In the genomic region with DNA sequence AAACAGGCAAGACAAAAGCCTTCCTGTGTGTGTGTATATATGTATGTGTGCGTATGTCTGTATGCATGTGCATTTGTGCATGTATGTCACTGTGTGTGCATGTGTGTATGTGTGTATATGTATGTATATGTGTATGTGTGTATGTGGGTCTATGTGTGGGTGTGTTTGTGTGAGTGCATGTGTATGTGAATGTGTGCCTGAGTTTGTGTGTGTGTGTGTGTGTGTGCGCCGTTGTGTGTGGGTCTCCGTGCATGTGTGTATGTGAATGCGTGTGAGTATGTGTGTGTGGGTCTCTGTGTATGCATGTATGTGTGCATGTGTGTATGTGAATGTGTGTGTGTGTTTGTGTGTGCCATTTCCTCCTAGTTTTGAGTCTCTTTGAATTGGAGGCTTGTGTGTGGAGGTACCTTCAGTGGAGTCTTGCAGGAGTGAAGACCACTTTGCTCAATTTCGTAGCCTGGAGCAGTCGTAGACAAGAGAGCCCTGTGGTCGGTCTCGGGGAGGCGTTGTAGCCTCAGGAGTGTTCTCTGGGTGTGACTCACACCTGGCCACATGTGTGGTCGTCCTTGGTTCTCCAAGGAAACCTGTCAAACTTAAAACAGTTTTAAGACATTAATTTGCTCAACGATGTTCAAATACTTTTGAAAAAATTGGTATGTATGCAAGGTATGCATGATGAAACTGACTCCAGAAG, we compare ENCODE assay signal across 16 cellular contexts.
"Had no signal": no experiment of that assay in that cellular context is flagged by ENCODE, and none has a peak within 500 bp of the region (broad histone marks: within the 10 kb centered on the region; RNA-seq: fewer than 3 reads in every experiment).

No MANE protein-coding gene starts in this region.

- H3K4me1 ChIP-seq: pancreas had no signal

- H3K9me3 Mint-ChIP-seq: activated naive CD4-positive, alpha-beta T cell treated with anti-CD3 and anti-CD28 coated beads, Interleukin-2, amount 50 U/mL, for 72 hours; activated T-cell treated with anti-CD3 and anti-CD28 coated beads, Interleukin-2, amount 50 U/mL, for 24 hours had no signal

- H3K36me3 Mint-ChIP-seq: activated naive CD4-positive, alpha-beta T cell treated with anti-CD3 and anti-CD28 coated beads, Interleukin-2, amount 50 U/mL, for 72 hours had no signal

- H3K4me3 ChIP-seq: left lung, pancreas, stomach, thoracic aorta had no signal

- H3K36me3 ChIP-seq: left lung, pancreas, stomach, thoracic aorta had no signal

- ATAC-seq: activated naive CD4-positive, alpha-beta T cell treated with anti-CD3 and anti-CD28 coated beads, Interleukin-2, amount 50 U/mL, for 72 hours; left lung; pancreas had no signal

- H3K27me3 Mint-ChIP-seq: activated T-cell treated with anti-CD3 and anti-CD28 coated beads, Interleukin-2, amount 50 U/mL, for 24 hours; brain had no signal

- H3K27me3 ChIP-seq: left lung, pancreas, stomach had no signal

- H3K4me3 Mint-ChIP-seq: activated T-cell treated with anti-CD3 and anti-CD28 coated beads, Interleukin-2, amount 50 U/mL, for 24 hours; brain; neural crest cell had no signal

- H3K27ac ChIP-seq: left lung, pancreas, stomach, thoracic aorta had no signal

- H3K27ac Mint-ChIP-seq: activated naive CD4-positive, alpha-beta T cell treated with anti-CD3 and anti-CD28 coated beads, Interleukin-2, amount 50 U/mL, for 72 hours; activated T-cell treated with anti-CD3 and anti-CD28 coated beads, Interleukin-2, amount 50 U/mL, for 24 hours; brain had no signal

- H3K9me3 ChIP-seq: left lung, pancreas, stomach, thoracic aorta had no signal

- DNase-seq: activated CD4-positive, alpha-beta T cell treated with anti-CD3 and anti-CD28 coated beads, Interleukin-2, amount 50 U/mL, for 4 hours; activated CD4-positive, CD25-positive, alpha-beta regulatory T cell treated with anti-CD3 and anti-CD28 coated beads, Interleukin-2, amount 50 U/mL, for 72 hours; activated effector memory CD4-positive, alpha-beta T cell treated with Interleukin-2 at 50 U/mL for 16 hours; activated T-cell treated with anti-CD3 and anti-CD28 coated beads, Interleukin-2, amount 50 U/mL, for 24 hours; amygdala; cerebellar nuclear complex; dermis blood vessel endothelial cell; left lung; stimulated activated CD4-positive, alpha-beta T cell treated with anti-CD3 and anti-CD28 coated beads, Interleukin-15, amount 100 ng/mL, for 24 hours; stimulated activated CD4-positive, alpha-beta T cell treated with anti-CD3 and anti-CD28 coated beads, Interleukin-4, amount 100 ng/mL, for 24 hours; stomach had no signal
